ENCODE assay signal across 10 cellular contexts in the genomic region with DNA sequence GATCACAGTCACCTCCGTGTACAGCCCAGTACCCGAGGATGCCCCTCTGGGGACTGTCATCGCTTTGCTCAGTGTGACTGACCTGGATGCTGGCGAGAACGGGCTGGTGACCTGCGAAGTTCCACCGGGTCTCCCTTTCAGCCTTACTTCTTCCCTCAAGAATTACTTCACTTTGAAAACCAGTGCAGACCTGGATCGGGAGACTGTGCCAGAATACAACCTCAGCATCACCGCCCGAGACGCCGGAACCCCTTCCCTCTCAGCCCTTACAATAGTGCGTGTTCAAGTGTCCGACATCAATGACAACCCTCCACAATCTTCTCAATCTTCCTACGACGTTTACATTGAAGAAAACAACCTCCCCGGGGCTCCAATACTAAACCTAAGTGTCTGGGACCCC. TPM values are rescaled to one million over a fixed set of nuclear protein-coding genes. Genes with fewer than 3 reads are reported as not detected.
DNase-seq lines count a peak whose midpoint lies in the region; ATAC-seq and TF ChIP-seq lines count a peak whose summit lies in the region.
"Had no signal": no experiment of that assay in that cellular context is flagged by ENCODE, and none has a peak within 500 bp of the region (broad histone marks: within the 10 kb centered on the region; RNA-seq: fewer than 3 reads in every experiment).

No MANE protein-coding gene starts in this region.

- peak overlapping the region; percentile 22 to 74 (median 64) for H3K4me3 ChIP-seq in heart left ventricle
- H3K4me3 ChIP-seq in mesodermal cell (ENCODE audit: extremely low read depth, insufficient read depth, low read length, poor library complexity, severe bottlenecking) = peak overlapping the region; percentile 56
- peak overlapping the region in 3 of 4 donors; percentile 46 to 63 (median 62) for H3K4me3 ChIP-seq in transverse colon

- H3K4me1 ChIP-seq in heart left ventricle = peaks cover 4 to 65% (median 46%) of the 10 kb centered on the region in 12 donors
- peaks cover 17% of the 10 kb centered on the region for H3K4me1 ChIP-seq in mesodermal cell (ENCODE audit: control insufficient read depth, insufficient read depth, low read length, poor library complexity, severe bottlenecking)
- H3K4me1 ChIP-seq in transverse colon = peaks cover 5 to 52% (median 24%) of the 10 kb centered on the region in 4 donors

- peaks cover 31% of the 10 kb centered on the region for H3K36me3 Mint-ChIP-seq in MCF 10A (ENCODE audit: insufficient read depth, unreplicated experiment)
- H3K36me3 Mint-ChIP-seq: CD4-positive, CD25-positive, alpha-beta regulatory T cell had no signal

- WGBS in heart left ventricle, 4 donors = 38 to 60% (median 45%) methylated on average over 14 to 17 of the region's 17 CpGs
- WGBS in mesodermal cell (ENCODE audit: insufficient coverage in 2 of 2), 2 experiments = 96% methylated on average over 15 to 17 of the region's 17 CpGs
- WGBS in transverse colon (ENCODE audit: low coverage in 1 of 2), 2 donors = 37 to 52% methylated on average over 6 to 17 of the region's 17 CpGs

- CTCF ChIA-PET in MCF 10A (lab: Yijun Ruan, JAX) = interaction anchor here (0.6 to 4.8 kb wide), 12 partner anchors 16 to 731 kb away, joined by 3 to 75 read pairs (median 5); partner anchors contain the start of gene PCDHGA10

- POLR2A ChIA-PET in MCF 10A (lab: Yijun Ruan, JAX) = interaction anchor here (0.6 to 4.5 kb wide), 9 partner anchors 13 to 752 kb away, joined by 3 to 82 read pairs (median 17); partner anchors contain the start of genes PCDHGA12 and TAF7

- no peaks in the 10 kb centered on the region for H3K27me3 Mint-ChIP-seq in MCF 10A (ENCODE audit: insufficient read depth, unreplicated experiment)

- peaks cover 0 to 14% (median 0%) of the 10 kb centered on the region in 9 donors for H3K36me3 ChIP-seq in heart left ventricle
- H3K36me3 ChIP-seq in mesodermal cell (ENCODE audit: control insufficient read depth, insufficient read depth, low read length) = peaks cover 48% of the 10 kb centered on the region
- no peaks in the 10 kb centered on the region for H3K36me3 ChIP-seq in transverse colon

- H3K9me3 ChIP-seq in heart left ventricle = no peaks in the 10 kb centered on the region
- H3K9me3 ChIP-seq in mesodermal cell (ENCODE audit: control insufficient read depth, low read length) = peaks cover 11% of the 10 kb centered on the region
- H3K9me3 ChIP-seq in transverse colon = no peaks in the 10 kb centered on the region

- in situ Hi-C loops in transverse colon (cut with MboI; ENCODE audit: low pct_ligation_motif_present in 1 of 4, low pct_unique_long_range_greater_than_20kb in 1 of 4, low sequenced_read_pairs in 3 of 4) = no loop called here

- no peak for TF ChIP-seq CTCF in heart left ventricle (IDR thresholded peaks at IDR 0.05)
- TF ChIP-seq CTCF in MCF 10A (IDR thresholded peaks at IDR 0.05; ENCODE audit: unreplicated experiment) = no peak
- TF ChIP-seq CTCF in transverse colon (IDR thresholded peaks at IDR 0.05) = no peak

- H3K9me3 Mint-ChIP-seq in MCF 10A (ENCODE audit: unreplicated experiment) = no peaks in the 10 kb centered on the region

- no peak for TF ChIP-seq POLR2A in heart left ventricle (IDR thresholded peaks at IDR 0.05)
- TF ChIP-seq POLR2A in transverse colon (IDR thresholded peaks at IDR 0.05) = no peak

- no peak overlapping the region for H3K27ac Mint-ChIP-seq in MCF 10A (ENCODE audit: low read depth, unreplicated experiment)

- peaks cover 18% of the 10 kb centered on the region for H3K4me1 Mint-ChIP-seq in MCF 10A (ENCODE audit: insufficient read depth, unreplicated experiment)

- no peak for DNase-seq in heart left ventricle
- DNase-seq in Right ventricle myocardium inferior (ENCODE audit: missing footprints) = no peak
- no peak for DNase-seq in MCF 10A (ENCODE audit: unreplicated experiment)
- no peak for DNase-seq in transverse colon
- DNase-seq in NCI-H2196 treated with DMSO at 0.1 percent for 48 hours (lab: John Stamatoyannopoulos, UW; ENCODE audit: unreplicated experiment) = no peak

- H3K27me3 ChIP-seq in heart left ventricle = peaks cover 0 to 42% (median 0%) of the 10 kb centered on the region in 9 donors
- H3K27me3 ChIP-seq in transverse colon = peaks cover 7% of the 10 kb centered on the region

- peak overlapping the region; percentile 94 for H3K4me3 Mint-ChIP-seq in MCF 10A (ENCODE audit: unreplicated experiment)

- TF ChIP-seq EP300 in transverse colon (IDR thresholded peaks at IDR 0.05; ENCODE audit: low read depth) = no peak

- peak overlapping the region in 9 of 12 donors; percentile 75 to 94 (median 88) for H3K27ac ChIP-seq in heart left ventricle
- H3K27ac ChIP-seq in mesodermal cell (ENCODE audit: low read depth, low read length, severe bottlenecking) = no peak overlapping the region
- H3K27ac ChIP-seq in transverse colon = peak overlapping the region in 1 of 4 donors; percentile 93

- intact Hi-C loops in heart left ventricle (cut with DNase I) (loop anchor here in 9 of 10 donors (2.0 to 10.0 kb wide), 6 partner anchors 35 to 82 kb away; no protein-coding TSS in a partner anchor), Right ventricle myocardium inferior (cut with DNase I) (loop anchor here (5.0 kb wide), 1 partner anchor 45 kb away; the partner anchor contains the start of gene PCDHGA12), MCF 10A (cut with micrococcal nuclease) (no loop called here), transverse colon (cut with DNase I; ENCODE audit: low total_unique reads) (loop anchor here (5.0 kb wide), 1 partner anchor 35 kb away; no protein-coding TSS in a partner anchor)

- no TSS peak for BruUV-seq in MCF 10A (replicated peaks; lab: Mats Ljungman, UMichigan)

- no peak for ATAC-seq in heart left ventricle
- ATAC-seq in Right ventricle myocardium inferior = no peak
- no peak for ATAC-seq in HG03095 (IDR thresholded peaks at IDR 0.05; ENCODE audit: unreplicated experiment)
- no peak for ATAC-seq in HG02970 (IDR thresholded peaks at IDR 0.05; ENCODE audit: low FRiP score, unreplicated experiment)

RNA-seq across cellular contexts. Expression of gene PCDHGC3, which starts 1.4 kb away (rescaled TPM):
- 10 to 100 TPM; 12.3 to 32.5 (median 18.4) TPM for total RNA-seq in heart left ventricle
- polyA plus RNA-seq in heart left ventricle = 10 to 100 TPM; 23.3 to 34.8 TPM
- total RNA-seq in Right ventricle myocardium inferior = 22.5 TPM
- 17.3 and 31.7 TPM in 2 replicates for total RNA-seq in MCF 10A (2022)
- 115 TPM for polyA plus RNA-seq in mesodermal cell (2013, experiment 1 of 2)
- 92.6 TPM for polyA plus RNA-seq in mesodermal cell (2013, experiment 2 of 2)
- total RNA-seq in transverse colon = 10 to 100 TPM in 3 of 4 donors, 1 to 10 TPM in 1; 6.0 to 17.0 (median 13.6) TPM

RNA-seq across cellular contexts. Expression of gene PCDHGC4, which starts 7.7 kb away (rescaled TPM):
- total RNA-seq in heart left ventricle (10 to 100 TPM in 1 of 9 donors, 1 to 10 TPM in 8; 1.7 to 10.4 (median 2.9) TPM), Right ventricle myocardium inferior (2.4 TPM), MCF 10A (2022) (0.40 and 1.7 TPM in 2 replicates), transverse colon (10 to 100 TPM in 1 of 4 donors, 1 to 10 TPM in 3; 1.8 to 26.5 (median 2.7) TPM)
- polyA plus RNA-seq in heart left ventricle = 1 to 10 TPM in 1 of 2 donors, under 1 TPM in 1; 0.39 to 4.2 TPM
- 23.1 TPM for polyA plus RNA-seq in mesodermal cell (2013, experiment 1 of 2)
- polyA plus RNA-seq in mesodermal cell (2013, experiment 2 of 2) = 20.8 TPM
- total RNA-seq: CD4-positive, CD25-positive, alpha-beta regulatory T cell had no signal
- polyA plus RNA-seq: CD4-positive, CD25-positive, alpha-beta regulatory T cell had no signal

RNA-seq across cellular contexts. Expression of gene PCDHGC5, which starts 11.7 kb away (rescaled TPM):
- 1 to 10 TPM; 1.5 to 5.4 (median 3.0) TPM for total RNA-seq in heart left ventricle
- 1 to 10 TPM in 1 of 2 donors, under 1 TPM in 1; 0.72 to 5.4 TPM for polyA plus RNA-seq in heart left ventricle
- total RNA-seq in Right ventricle myocardium inferior = 2.4 TPM
- total RNA-seq in MCF 10A (2022) = 0.61 and 0.69 TPM in 2 replicates
- 5.4 TPM for polyA plus RNA-seq in mesodermal cell (2013, experiment 1 of 2)
- polyA plus RNA-seq in mesodermal cell (2013, experiment 2 of 2) = 5.2 TPM
- 1 to 10 TPM in 2 of 4 donors, under 1 TPM in 2; 0.20 to 2.5 (median 1.0) TPM for total RNA-seq in transverse colon
- total RNA-seq: CD4-positive, CD25-positive, alpha-beta regulatory T cell; T-helper 2 cell treated with Interferon-gamma antibody and Interleukin-4, amounts not matched to agents 100 ng/mL and 5 ng/mL, for 36 hours had no signal
- polyA plus RNA-seq: CD4-positive, CD25-positive, alpha-beta regulatory T cell had no signal

RNA-seq across cellular contexts. Expression of gene PCDHGA12, which starts 46.9 kb away (rescaled TPM):
- total RNA-seq in heart left ventricle (10 to 100 TPM in 1 of 9 donors, 1 to 10 TPM in 8; 3.2 to 15.5 (median 7.3) TPM), Right ventricle myocardium inferior (6.5 TPM), MCF 10A (2022) (0.79 and 0.91 TPM in 2 replicates), transverse colon (10 to 100 TPM in 1 of 4 donors, 1 to 10 TPM in 3; 1.6 to 14.2 (median 4.8) TPM)
- 1 to 10 TPM; 3.2 to 5.0 TPM for polyA plus RNA-seq in heart left ventricle
- 0.81 TPM for polyA plus RNA-seq in mesodermal cell (2013, experiment 1 of 2)
- polyA plus RNA-seq in mesodermal cell (2013, experiment 2 of 2) = 0.20 TPM
- total RNA-seq: CD4-positive, CD25-positive, alpha-beta regulatory T cell had no signal
- polyA plus RNA-seq: CD4-positive, CD25-positive, alpha-beta regulatory T cell had no signal

RNA-seq across cellular contexts. Expression of gene PCDHGA11, which starts 56.3 kb away (rescaled TPM):
- total RNA-seq in heart left ventricle (1 to 10 TPM; 2.8 to 9.0 (median 5.3) TPM), Right ventricle myocardium inferior (4.5 TPM), MCF 10A (2022) (0.30 and 0.76 TPM in 2 replicates), transverse colon (1 to 10 TPM; 2.6 to 5.8 (median 4.4) TPM)
- polyA plus RNA-seq in heart left ventricle = 1 to 10 TPM; 1.8 to 5.0 TPM
- 1.5 TPM for polyA plus RNA-seq in mesodermal cell (2013, experiment 1 of 2)
- polyA plus RNA-seq in mesodermal cell (2013, experiment 2 of 2) = 1.5 TPM
- total RNA-seq: CD4-positive, CD25-positive, alpha-beta regulatory T cell had no signal
- polyA plus RNA-seq: CD4-positive, CD25-positive, alpha-beta regulatory T cell had no signal
